In genomic region chr17:75666959-75667790, GRCh38 we compare ENCODE assay signal across 1 cellular context.
TF ChIP-seq lines count a peak whose summit lies in the region.

TSS of gene RECQL5 (minus strand) at chr17:75667154. CDS start at chr17:75666557, 597 bp downstream.
TSS of gene SAP30BP (plus strand) at chr17:75667338. CDS start at chr17:75667373, 35 bp downstream.

TF ChIP-seq in HEK293, 187 proteins besides CTCF, POLR2A, EP300 and RAD21 (continued from another document):
- no peak for TF ChIP-seq PRDM4 (tag by site-specific recombination; IDR thresholded peaks at IDR 0.05)
- TF ChIP-seq ZNF140 (tag by site-specific recombination; IDR thresholded peaks at IDR 0.05): no peak
- 0 out of 2 replicates have a peak, but pooled peaks have one; percentile 23 for TF ChIP-seq PBX3 (CRISPR knock-in tag; IDR thresholded peaks at IDR 0.05)
- no peak for TF ChIP-seq ZNF658 (tag by site-specific recombination; IDR thresholded peaks at IDR 0.05)
- TF ChIP-seq ZNF518A (tag by site-specific recombination; conservative IDR thresholded peaks at IDR 0.05; ENCODE audit: low read depth): peak; percentile 79
- peak; percentile 67 for TF ChIP-seq KLF1 (tag by site-specific recombination; IDR thresholded peaks at IDR 0.05)
- peak; percentile 31; the same call in 1 of the 2 replicates for TF ChIP-seq SP7 (tag by site-specific recombination; IDR thresholded peaks at IDR 0.05)
- peak; percentile 52; the same call in 1 of the 2 replicates for TF ChIP-seq GLIS1 (tag by site-specific recombination; IDR thresholded peaks at IDR 0.05)
